14 cellular contexts compared by ENCODE assay signal in genomic region chr17:2120550-2121335, GRCh38.
DNase-seq lines count a peak whose midpoint lies in the region; ATAC-seq and TF ChIP-seq lines count a peak whose summit lies in the region.
"Had no signal": no experiment of that assay in that cellular context is flagged by ENCODE, and none has a peak within 500 bp of the region (broad histone marks: within the 10 kb centered on the region; RNA-seq: fewer than 3 reads in every experiment).

No MANE protein-coding gene starts in this region.

- WGBS in spleen, 5 donors = 71 to 92% (median 80%) methylated on average over 8 of the region's 8 CpGs

- H3K27me3 Mint-ChIP-seq in activated T-cell treated with anti-CD3 and anti-CD28 coated beads, Interleukin-2, amount 50 U/mL, for 72 hours (ENCODE audit: low read depth) = no peaks in the 10 kb centered on the region
- H3K27me3 Mint-ChIP-seq: progenitor cell of endocrine pancreas had no signal

- DNase-seq in activated naive CD4-positive, alpha-beta T cell treated with anti-CD3 and anti-CD28 coated beads, Interleukin-2, amount 50 U/mL, for 72 hours (ENCODE audit: low spot score in 2 of 2) = no peak
- no peak for DNase-seq in activated naive CD4-positive, alpha-beta T cell treated with anti-CD3 and anti-CD28 coated beads, Interleukin-2, amount 50 U/mL, for 16 hours
- DNase-seq in NCI-H226 (peak; percentile 27), epithelial cell of esophagus (ENCODE audit: low read depth) (peak; percentile 16), spleen (no peak), lower lobe of right lung (no peak)
- DNase-seq in activated T-cell treated with anti-CD3 and anti-CD28 coated beads, Interleukin-2, amount 50 U/mL, for 72 hours = no peak
- DNase-seq: amygdala, COR-L47, left lung, NCI-H2171 treated with DMSO at 0.1 percent for 48 hours had no signal

- H3K4me3 ChIP-seq in epithelial cell of esophagus (ENCODE audit: low read length) (no peak overlapping the region), spleen (no peak overlapping the region), lower lobe of right lung (no peak overlapping the region)
- H3K4me3 ChIP-seq: left lung, SJSA1 had no signal

- no peaks in the 10 kb centered on the region for H3K9me3 ChIP-seq in spleen
- H3K9me3 ChIP-seq in lower lobe of right lung = no peaks in the 10 kb centered on the region
- H3K9me3 ChIP-seq: left lung, SJSA1 had no signal

- H3K36me3 ChIP-seq in spleen (peaks cover 0 to 14% (median 2%) of the 10 kb centered on the region in 6 donors), lower lobe of right lung (peaks cover 8% of the 10 kb centered on the region)
- H3K36me3 ChIP-seq: left lung, SJSA1 had no signal

- H3K4me1 Mint-ChIP-seq in activated T-cell treated with anti-CD3 and anti-CD28 coated beads, Interleukin-2, amount 50 U/mL, for 72 hours (ENCODE audit: low read depth) = peaks cover 27% of the 10 kb centered on the region

- H3K27ac Mint-ChIP-seq in activated naive CD4-positive, alpha-beta T cell treated with anti-CD3 and anti-CD28 coated beads, Interleukin-2, amount 50 U/mL, for 72 hours = peak overlapping the region; percentile 10 to 29
- no peak overlapping the region for H3K27ac Mint-ChIP-seq in activated T-cell treated with anti-CD3 and anti-CD28 coated beads, Interleukin-2, amount 50 U/mL, for 72 hours
- H3K27ac Mint-ChIP-seq: progenitor cell of endocrine pancreas had no signal

- intact Hi-C loops in spleen (cut with DNase I; ENCODE audit: low total_unique reads) (no loop called here), lower lobe of right lung (cut with DNase I) (no loop called here)

- H3K9me3 Mint-ChIP-seq in activated naive CD4-positive, alpha-beta T cell treated with anti-CD3 and anti-CD28 coated beads, Interleukin-2, amount 50 U/mL, for 72 hours = no peaks in the 10 kb centered on the region
- no peaks in the 10 kb centered on the region for H3K9me3 Mint-ChIP-seq in activated T-cell treated with anti-CD3 and anti-CD28 coated beads, Interleukin-2, amount 50 U/mL, for 72 hours

- H3K36me3 Mint-ChIP-seq in activated naive CD4-positive, alpha-beta T cell treated with anti-CD3 and anti-CD28 coated beads, Interleukin-2, amount 50 U/mL, for 72 hours = no peaks in the 10 kb centered on the region
- H3K36me3 Mint-ChIP-seq in activated T-cell treated with anti-CD3 and anti-CD28 coated beads, Interleukin-2, amount 50 U/mL, for 72 hours (ENCODE audit: insufficient read depth in 2 of 2) = peaks cover 1 to 2% of the 10 kb centered on the region in 2 donors

- TF ChIP-seq POLR2A in spleen (IDR thresholded peaks at IDR 0.05) = no peak

- no peak overlapping the region for H3K4me3 Mint-ChIP-seq in activated T-cell treated with anti-CD3 and anti-CD28 coated beads, Interleukin-2, amount 50 U/mL, for 72 hours

- no peak for ATAC-seq in activated naive CD4-positive, alpha-beta T cell treated with anti-CD3 and anti-CD28 coated beads, Interleukin-2, amount 50 U/mL, for 72 hours
- ATAC-seq in GM19455 (IDR thresholded peaks at IDR 0.05; ENCODE audit: unreplicated experiment) (no peak), lower lobe of right lung (no peak)
- ATAC-seq in activated T-cell treated with anti-CD3 and anti-CD28 coated beads, Interleukin-2, amount 50 U/mL, for 72 hours (replicated peaks in 1 of 2) = no peak
- ATAC-seq: left lung had no signal

- no peak for TF ChIP-seq CTCF in epithelial cell of esophagus (IDR thresholded peaks at IDR 0.05; ENCODE audit: insufficient read depth, low read depth, low read length, missing control alignments)
- no peak for TF ChIP-seq CTCF in spleen (IDR thresholded peaks at IDR 0.05 in 8 of 11, conservative IDR thresholded peaks at IDR 0.05 in 3 of 11)
- TF ChIP-seq CTCF in lower lobe of right lung (IDR thresholded peaks at IDR 0.05) = no peak

- H3K27me3 ChIP-seq in spleen (replicated peaks in 1 of 7) (no peaks in the 10 kb centered on the region), lower lobe of right lung (ENCODE audit: low read depth) (no peaks in the 10 kb centered on the region)
- H3K27me3 ChIP-seq: left lung, SJSA1 had no signal

- H3K4me1 ChIP-seq in spleen = peaks cover 24 to 57% (median 37%) of the 10 kb centered on the region in 6 donors
- H3K4me1 ChIP-seq in lower lobe of right lung = peaks cover 35% of the 10 kb centered on the region

- H3K27ac ChIP-seq in spleen = peak overlapping the region in 2 of 8 donors; percentile 23 to 30
- H3K27ac ChIP-seq in lower lobe of right lung = no peak overlapping the region
- H3K27ac ChIP-seq: left lung, SJSA1 had no signal

Comparison
In these comparisons a context has a peak if more than half of its experiments do, and no peak if none do; other contexts are left out.
1. DNase-seq: peak in NCI-H226 (single experiment) and epithelial cell of esophagus (single experiment); none in activated naive CD4-positive, alpha-beta T cell treated with anti-CD3 and anti-CD28 coated beads, Interleukin-2, amount 50 U/mL, for 72 hours (0 of 2), activated naive CD4-positive, alpha-beta T cell treated with anti-CD3 and anti-CD28 coated beads, Interleukin-2, amount 50 U/mL, for 16 hours (single experiment), spleen (single experiment), lower lobe of right lung (single experiment) and activated T-cell treated with anti-CD3 and anti-CD28 coated beads, Interleukin-2, amount 50 U/mL, for 72 hours (0 of 2).